In the genomic region with DNA sequence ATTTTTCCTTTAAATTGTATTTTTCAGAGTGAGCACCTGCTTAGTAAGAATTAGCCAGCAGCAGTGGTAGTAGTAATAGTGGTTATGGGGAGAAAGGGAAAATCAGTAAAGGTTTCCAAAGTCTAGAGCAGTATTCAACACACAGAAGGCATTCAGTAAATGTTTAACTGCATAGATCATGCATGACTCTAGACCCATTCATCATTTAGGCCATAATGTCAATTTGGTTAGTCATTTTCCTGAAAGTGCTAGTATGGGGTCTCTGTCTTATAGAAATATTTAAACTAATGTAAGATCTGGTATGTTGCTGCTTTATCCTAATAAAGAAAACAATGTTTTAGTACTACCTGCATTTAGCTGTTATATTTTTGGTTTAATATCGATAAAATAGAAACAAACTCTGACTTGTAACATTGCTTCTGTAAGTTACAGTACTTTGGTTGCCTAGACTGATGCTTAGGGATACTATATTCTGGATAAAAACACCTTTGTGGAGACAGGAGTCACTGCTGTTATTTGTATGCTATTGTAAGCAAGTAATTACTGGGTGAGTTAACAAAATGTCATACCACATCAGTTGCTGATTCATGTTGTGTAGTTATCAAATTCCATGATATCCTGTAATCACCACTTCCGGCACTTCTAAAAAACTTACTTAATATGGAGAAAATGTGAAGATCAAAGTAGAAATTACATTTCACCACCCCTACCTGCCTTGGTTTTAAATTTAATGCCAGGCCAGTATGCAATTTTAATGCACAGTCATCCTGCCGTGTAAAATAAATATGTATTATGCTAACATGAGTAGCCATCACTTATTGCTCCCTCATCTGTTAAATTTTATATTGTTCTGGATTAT, we compare ENCODE assay signal across 12 cellular contexts.
DNase-seq lines count a peak whose midpoint lies in the region; ATAC-seq, FAIRE-seq and TF ChIP-seq lines count a peak whose summit lies in the region.
"Had no signal": no experiment of that assay in that cellular context is flagged by ENCODE, and none has a peak within 500 bp of the region (broad histone marks: within the 10 kb centered on the region; RNA-seq: fewer than 3 reads in every experiment).

No MANE protein-coding gene starts in this region.

- TF ChIP-seq POLR2A in body of pancreas (IDR thresholded peaks at IDR 0.05) (no peak), adrenal gland (IDR thresholded peaks at IDR 0.05) (no peak)

- H3K4me1 ChIP-seq in body of pancreas (peaks cover 4% of the 10 kb centered on the region), adrenal gland (replicated peaks in 1 of 2) (peaks cover 0 to 5% of the 10 kb centered on the region in 2 donors)

- H3K27ac ChIP-seq in body of pancreas (peak overlapping the region in 1 of 4 donors; percentile 54), adrenal gland (no peak overlapping the region)

- DNase-seq in AG08395 (ENCODE audit: low spot score) (peak; percentile 9), HTR-8/SVneo (ENCODE audit: insufficient read length, low spot score) (peak; percentile 6), body of pancreas (no peak), kidney glomerular epithelial cell (lab: John Stamatoyannopoulos, UW) (peak; percentile 88), NAMALWA (ENCODE audit: low spot score) (no peak), adrenal gland (no peak), NCI-H1417 treated with DMSO at 0.1 percent for 48 hours (lab: John Stamatoyannopoulos, UW) (no peak), GM10266 (ENCODE audit: extremely low spot score) (no peak)
- DNase-seq: activated CD4-positive, alpha-beta T cell treated with anti-CD3 and anti-CD28 coated beads, Interleukin-2, amount 50 U/mL, for 4 hours; effector CD8-positive, alpha-beta T cell; NCI-H1092; stimulated activated CD4-positive, alpha-beta T cell treated with anti-CD3 and anti-CD28 coated beads, Interleukin-4, amount 100 ng/mL, for 1 hour had no signal

- H3K27me3 ChIP-seq in body of pancreas (no peaks in the 10 kb centered on the region), adrenal gland (no peaks in the 10 kb centered on the region)

- intact Hi-C loops in body of pancreas (cut with DNase I): no loop called here
- intact Hi-C loops in adrenal gland (cut with DNase I): no loop called here

- TF ChIP-seq CTCF in body of pancreas (IDR thresholded peaks at IDR 0.05): no peak
- no peak for TF ChIP-seq CTCF in adrenal gland (IDR thresholded peaks at IDR 0.05)
- no peak for TF ChIP-seq CTCF in GM10266 (IDR thresholded peaks at IDR 0.05; ENCODE audit: control insufficient read depth, insufficient read depth, low read depth, missing control alignments)

- H3K9me3 ChIP-seq in body of pancreas (no peaks in the 10 kb centered on the region), adrenal gland (replicated peaks in 1 of 3) (peaks cover 0 to 3% (median 0%) of the 10 kb centered on the region in 3 donors)

- 62 to 64% methylated on average over 3 of the region's 3 CpGs for WGBS in body of pancreas, 2 donors
- WGBS in adrenal gland, 4 donors: 91 to 94% (median 92%) methylated on average over 3 of the region's 3 CpGs

- H3K4me3 ChIP-seq in body of pancreas (no peak overlapping the region), adrenal gland (no peak overlapping the region)

- FAIRE-seq in HTR-8/SVneo (lab: Jason Lieb, UNC): no peak

- H3K36me3 ChIP-seq in body of pancreas (replicated peaks in 1 of 2; ENCODE audit: insufficient read depth in 1 of 2, low read depth in 2 of 2) (no peaks in the 10 kb centered on the region), adrenal gland (replicated peaks in 1 of 2) (peaks cover 0 to 7% of the 10 kb centered on the region in 2 donors)

- ATAC-seq in body of pancreas: peak; percentile 53

Comparison
In these comparisons a context has a peak if more than half of its experiments do, and no peak if none do; other contexts are left out.
1. DNase-seq: peak in AG08395 (single experiment), HTR-8/SVneo (single experiment) and kidney glomerular epithelial cell (single experiment); none in body of pancreas (0 of 4), NAMALWA (single experiment), adrenal gland (0 of 7), NCI-H1417 treated with DMSO at 0.1 percent for 48 hours (single experiment) and GM10266 (single experiment).